ENCODE assay signal across 1 cellular context in the genomic region with DNA sequence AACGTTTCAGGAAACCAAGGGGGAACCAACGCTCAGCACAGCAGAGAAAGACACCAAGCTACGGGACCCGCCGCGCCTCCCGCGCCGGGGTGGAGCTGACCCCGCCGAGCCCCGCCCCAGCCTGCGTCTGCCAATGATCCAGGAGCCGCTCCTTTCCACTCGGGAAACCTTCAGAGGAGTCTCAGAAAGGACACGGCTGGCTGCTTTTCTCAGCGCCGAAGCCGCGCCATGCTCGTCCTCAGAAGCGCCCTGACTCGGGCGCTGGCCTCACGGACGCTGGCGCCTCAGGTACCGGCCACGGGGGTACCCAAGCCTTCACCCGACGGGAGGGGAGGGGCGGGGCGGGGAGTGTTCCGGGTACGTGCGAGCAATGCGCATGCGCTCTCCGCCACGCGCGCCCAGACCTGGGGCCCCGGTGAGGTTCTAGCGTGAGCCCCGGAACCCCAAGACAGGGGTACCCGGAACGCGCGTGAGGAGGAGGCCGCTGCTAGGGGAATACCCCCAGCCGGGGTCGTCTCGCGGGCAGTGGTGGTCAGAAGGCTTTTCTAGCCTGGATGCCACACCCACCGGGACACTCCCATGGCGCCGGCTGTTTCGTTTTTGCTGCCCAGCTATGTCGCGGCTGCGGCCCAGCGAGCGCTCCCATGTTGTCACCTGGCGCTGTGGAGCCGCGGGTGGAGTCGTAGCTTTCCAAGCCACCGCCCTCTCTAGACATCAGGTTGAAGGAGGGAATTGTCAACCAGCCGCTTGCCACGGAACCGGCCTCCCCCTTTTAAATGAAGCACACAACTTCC.
TF ChIP-seq lines count a peak whose summit lies in the region.

A gene (plus strand): TSS at position 119 of the 794 bp plus-strand sequence. CDS start 110 bp downstream, at position 229.

TF ChIP-seq in H1, 55 proteins besides CTCF, POLR2A, EP300 and RAD21:
- TF ChIP-seq NRF1 (IDR thresholded peaks at IDR 0.05; ENCODE audit: low read depth, low read length) (peak; percentile 46), SIN3A (conservative IDR thresholded peaks at IDR 0.05 in 1 of 2, IDR thresholded peaks at IDR 0.05 in 1 of 2; ENCODE audit: low read depth in 1 of 2, low read length in 2 of 2) (peak; percentile 31 to 80; a peak in 2 of 4 replicates), ASH2L (IDR thresholded peaks at IDR 0.05; ENCODE audit: low read length) (peak; percentile 83), TBP (IDR thresholded peaks at IDR 0.05; ENCODE audit: low read depth, low read length) (0 out of 2 replicates have a peak, but pooled peaks have one; percentile 42), RBBP5 (IDR thresholded peaks at IDR 0.05; ENCODE audit: borderline replicate concordance, low read depth, low read length) (0 out of 2 replicates have a peak, but pooled peaks have one; percentile 82), ZNF274 (IDR thresholded peaks at IDR 0.05; ENCODE audit: borderline replicate concordance, extremely low read depth, low read length) (no peak), YY1 (IDR thresholded peaks at IDR 0.05; ENCODE audit: low read depth, low read length) (peak; percentile 55; the same call in 1 of the 2 replicates), PHF8 (conservative IDR thresholded peaks at IDR 0.05; ENCODE audit: low read depth, low read length) (peak; percentile 59), SAP30 (IDR thresholded peaks at IDR 0.05; ENCODE audit: insufficient read depth, insufficient replicate concordance, low read length) (peak; percentile 46), HDAC2 (IDR thresholded peaks at IDR 0.05; ENCODE audit: borderline replicate concordance in 1 of 2, low read depth in 2 of 2, low read length in 2 of 2) (peak; percentile 69 to 76; a peak in 2 of 4 replicates), BACH1 (IDR thresholded peaks at IDR 0.05; ENCODE audit: low read length) (peak; percentile 53; the same call in 1 of the 2 replicates), RXRA (IDR thresholded peaks at IDR 0.05; ENCODE audit: insufficient read depth, low read depth, low read length) (no peak), KDM4A (IDR thresholded peaks at IDR 0.05; ENCODE audit: low read depth, low read length, severe bottlenecking) (peak; percentile 98)
- TF ChIP-seq, protein P1, sequence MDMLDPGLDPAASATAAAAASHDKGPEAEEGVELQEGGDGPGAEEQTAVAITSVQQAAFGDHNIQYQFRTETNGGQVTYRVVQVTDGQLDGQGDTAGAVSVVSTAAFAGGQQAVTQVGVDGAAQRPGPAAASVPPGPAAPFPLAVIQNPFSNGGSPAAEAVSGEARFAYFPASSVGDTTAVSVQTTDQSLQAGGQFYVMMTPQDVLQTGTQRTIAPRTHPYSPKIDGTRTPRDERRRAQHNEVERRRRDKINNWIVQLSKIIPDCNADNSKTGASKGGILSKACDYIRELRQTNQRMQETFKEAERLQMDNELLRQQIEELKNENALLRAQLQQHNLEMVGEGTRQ (IDR thresholded peaks at IDR 0.05; ENCODE audit: low read length), result no peak
